15 cellular contexts compared by ENCODE assay signal in genomic region chr5:143080407-143080806, GRCh38.
DNase-seq lines count a peak whose midpoint lies in the region; ATAC-seq, FAIRE-seq and TF ChIP-seq lines count a peak whose summit lies in the region.
"Had no signal": no experiment of that assay in that cellular context is flagged by ENCODE, and none has a peak within 500 bp of the region (broad histone marks: within the 10 kb centered on the region; RNA-seq: fewer than 3 reads in every experiment).

No MANE protein-coding gene starts in this region.

- no peak for TF ChIP-seq CTCF in mucosa of descending colon (IDR thresholded peaks at IDR 0.05)

- no peak overlapping the region for H3K4me3 ChIP-seq in CD8-positive, alpha-beta memory T cell (ENCODE audit: low read length)
- H3K4me3 ChIP-seq in mucosa of descending colon, result no peak overlapping the region
- H3K4me3 ChIP-seq: BLaER1, GM23248 had no signal

- no peaks in the 10 kb centered on the region for H3K27me3 Mint-ChIP-seq in activated CD4-positive, alpha-beta T cell treated with anti-CD3 and anti-CD28 coated beads, Interleukin-2, amount 10 ng/mL, durations not matched to agents 7 days and 5 days
- H3K27me3 Mint-ChIP-seq in CD8-positive, alpha-beta memory T cell, result peaks cover 0 to 4% of the 10 kb centered on the region in 2 donors
- no peaks in the 10 kb centered on the region for H3K27me3 Mint-ChIP-seq in central memory CD8-positive, alpha-beta T cell

- no peaks in the 10 kb centered on the region for H3K4me1 Mint-ChIP-seq in activated CD4-positive, alpha-beta T cell treated with anti-CD3 and anti-CD28 coated beads, Interleukin-2, amount 10 ng/mL, durations not matched to agents 7 days and 5 days
- peaks cover 0 to 18% (median 4%) of the 10 kb centered on the region in 3 donors for H3K4me1 Mint-ChIP-seq in CD8-positive, alpha-beta memory T cell
- peaks cover 25% of the 10 kb centered on the region for H3K4me1 Mint-ChIP-seq in central memory CD8-positive, alpha-beta T cell

- H3K36me3 ChIP-seq in CD8-positive, alpha-beta memory T cell (ENCODE audit: insufficient read depth, low read length), result no peaks in the 10 kb centered on the region
- no peaks in the 10 kb centered on the region for H3K36me3 ChIP-seq in mucosa of descending colon (ENCODE audit: low read depth)

- H3K27ac Mint-ChIP-seq in activated CD4-positive, alpha-beta T cell treated with anti-CD3 and anti-CD28 coated beads, Interleukin-2, amount 10 ng/mL, durations not matched to agents 7 days and 5 days, result peak overlapping the region; percentile 9
- H3K27ac Mint-ChIP-seq in CD8-positive, alpha-beta memory T cell, result peak overlapping the region in 6 of 8 donors; percentile 1 to 87 (median 27)
- H3K27ac Mint-ChIP-seq in central memory CD8-positive, alpha-beta T cell (ENCODE audit: low read depth), result peak overlapping the region; percentile 29

- no peaks in the 10 kb centered on the region for H3K9me3 ChIP-seq in CD8-positive, alpha-beta memory T cell (ENCODE audit: low read length)
- H3K9me3 ChIP-seq in mucosa of descending colon, result no peaks in the 10 kb centered on the region
- H3K9me3 ChIP-seq: BLaER1 had no signal

- H3K4me1 ChIP-seq in CD8-positive, alpha-beta memory T cell (ENCODE audit: insufficient read depth, low read length), result no peaks in the 10 kb centered on the region
- H3K4me1 ChIP-seq in mucosa of descending colon (ENCODE audit: low read depth), result peaks cover 14% of the 10 kb centered on the region
- H3K4me1 ChIP-seq: BLaER1 had no signal

- H3K9me3 Mint-ChIP-seq in activated CD4-positive, alpha-beta T cell treated with anti-CD3 and anti-CD28 coated beads, Interleukin-2, amount 10 ng/mL, durations not matched to agents 7 days and 5 days, result no peaks in the 10 kb centered on the region
- H3K9me3 Mint-ChIP-seq in CD8-positive, alpha-beta memory T cell, result no peaks in the 10 kb centered on the region
- no peaks in the 10 kb centered on the region for H3K9me3 Mint-ChIP-seq in central memory CD8-positive, alpha-beta T cell

- H3K36me3 Mint-ChIP-seq in activated CD4-positive, alpha-beta T cell treated with anti-CD3 and anti-CD28 coated beads, Interleukin-2, amount 10 ng/mL, durations not matched to agents 7 days and 5 days (ENCODE audit: low read depth), result peaks cover 5% of the 10 kb centered on the region
- peaks cover 10 to 43% (median 12%) of the 10 kb centered on the region in 3 donors for H3K36me3 Mint-ChIP-seq in CD8-positive, alpha-beta memory T cell
- peaks cover 21% of the 10 kb centered on the region for H3K36me3 Mint-ChIP-seq in central memory CD8-positive, alpha-beta T cell (ENCODE audit: insufficient read depth)

- no peak for FAIRE-seq in urothelium cell line (lab: Jason Lieb, UNC)
- FAIRE-seq: H54 had no signal

- CTCF ChIA-PET in activated CD4-positive, alpha-beta T cell treated with anti-CD3 and anti-CD28 coated beads, Interleukin-2, amount 10 ng/mL, durations not matched to agents 7 days and 5 days (lab: Charles Lee), result interaction anchor here (0.6 to 1.0 kb wide), 3 partner anchors 9 to 360 kb away, joined by 3 to 5 read pairs (median 3); no protein-coding TSS in a partner anchor
- CTCF ChIA-PET in CD8-positive, alpha-beta memory T cell (lab: Charles Lee), result no interaction called here

- DNase-seq in activated CD4-positive, alpha-beta T cell treated with anti-CD3 and anti-CD28 coated beads, Interleukin-2, amount 10 ng/mL, durations not matched to agents 7 days and 5 days, result no peak
- no peak for DNase-seq in activated CD4-positive, alpha-beta T cell treated with anti-CD3 and anti-CD28 coated beads, Interleukin-2, amount 50 U/mL, for 4 hours
- no peak for DNase-seq in CD8-positive, alpha-beta memory T cell
- no peak for DNase-seq in central memory CD8-positive, alpha-beta T cell (ENCODE audit: low spot score in 2 of 2)
- DNase-seq in mucosa of descending colon, result peak in 2 of 3 donors; percentile 42 to 53
- no peak for DNase-seq in ACHN
- no peak for DNase-seq in urothelium cell line (ENCODE audit: low spot score)
- DNase-seq: AML-193, DMS53, GF-D8, GM23248 had no signal

- intact Hi-C loops in mucosa of descending colon (cut with DNase I, micrococcal nuclease), result no loop called here

- H3K27me3 ChIP-seq in CD8-positive, alpha-beta memory T cell (ENCODE audit: insufficient read depth, low read length, poor library complexity, severe bottlenecking), result no peaks in the 10 kb centered on the region
- H3K27me3 ChIP-seq: BLaER1 had no signal

- no peak overlapping the region for H3K4me3 Mint-ChIP-seq in activated CD4-positive, alpha-beta T cell treated with anti-CD3 and anti-CD28 coated beads, Interleukin-2, amount 10 ng/mL, durations not matched to agents 7 days and 5 days
- no peak overlapping the region for H3K4me3 Mint-ChIP-seq in CD8-positive, alpha-beta memory T cell
- no peak overlapping the region for H3K4me3 Mint-ChIP-seq in central memory CD8-positive, alpha-beta T cell

- POLR2A ChIA-PET in activated CD4-positive, alpha-beta T cell treated with anti-CD3 and anti-CD28 coated beads, Interleukin-2, amount 10 ng/mL, durations not matched to agents 7 days and 5 days (lab: Charles Lee), result no interaction called here
- POLR2A ChIA-PET in CD8-positive, alpha-beta memory T cell (lab: Charles Lee), result interaction anchor here (0.6 kb wide), 1 partner anchor 18 kb away, joined by 4 read pairs; no protein-coding TSS in a partner anchor

- no peak overlapping the region for H3K27ac ChIP-seq in CD8-positive, alpha-beta memory T cell (ENCODE audit: low read depth, low read length)
- H3K27ac ChIP-seq: 22Rv1, BLaER1, GM23248 had no signal

- ATAC-seq in central memory CD8-positive, alpha-beta T cell (replicated peaks; ENCODE audit: extremely low read depth, poor library complexity, severe bottlenecking), result no peak
- ATAC-seq in mucosa of descending colon, result peak; percentile 71
- ATAC-seq in GM18858 (IDR thresholded peaks at IDR 0.05; ENCODE audit: unreplicated experiment), result no peak

- in situ Hi-C loops in ACHN (cut with HindIII; ENCODE audit: low pct_ligation_motif_present, low pct_unique_long_range_greater_than_20kb, low sequenced_read_pairs), result no loop called here

Comparison
In these comparisons a context has a peak if more than half of its experiments do, and no peak if none do; other contexts are left out.
1. DNase-seq: peak in mucosa of descending colon (2 of 3); none in activated CD4-positive, alpha-beta T cell treated with anti-CD3 and anti-CD28 coated beads, Interleukin-2, amount 10 ng/mL, durations not matched to agents 7 days and 5 days (single experiment), activated CD4-positive, alpha-beta T cell treated with anti-CD3 and anti-CD28 coated beads, Interleukin-2, amount 50 U/mL, for 4 hours (0 of 2), CD8-positive, alpha-beta memory T cell (0 of 5), central memory CD8-positive, alpha-beta T cell (0 of 2), ACHN (single experiment) and urothelium cell line (single experiment).
2. Peak in every context shown above with its lines, with median percentiles within 50 percentile points of each other: H3K27ac Mint-ChIP-seq.